Comparison of ENCODE assay signal across 8 cellular contexts in the genomic region with DNA sequence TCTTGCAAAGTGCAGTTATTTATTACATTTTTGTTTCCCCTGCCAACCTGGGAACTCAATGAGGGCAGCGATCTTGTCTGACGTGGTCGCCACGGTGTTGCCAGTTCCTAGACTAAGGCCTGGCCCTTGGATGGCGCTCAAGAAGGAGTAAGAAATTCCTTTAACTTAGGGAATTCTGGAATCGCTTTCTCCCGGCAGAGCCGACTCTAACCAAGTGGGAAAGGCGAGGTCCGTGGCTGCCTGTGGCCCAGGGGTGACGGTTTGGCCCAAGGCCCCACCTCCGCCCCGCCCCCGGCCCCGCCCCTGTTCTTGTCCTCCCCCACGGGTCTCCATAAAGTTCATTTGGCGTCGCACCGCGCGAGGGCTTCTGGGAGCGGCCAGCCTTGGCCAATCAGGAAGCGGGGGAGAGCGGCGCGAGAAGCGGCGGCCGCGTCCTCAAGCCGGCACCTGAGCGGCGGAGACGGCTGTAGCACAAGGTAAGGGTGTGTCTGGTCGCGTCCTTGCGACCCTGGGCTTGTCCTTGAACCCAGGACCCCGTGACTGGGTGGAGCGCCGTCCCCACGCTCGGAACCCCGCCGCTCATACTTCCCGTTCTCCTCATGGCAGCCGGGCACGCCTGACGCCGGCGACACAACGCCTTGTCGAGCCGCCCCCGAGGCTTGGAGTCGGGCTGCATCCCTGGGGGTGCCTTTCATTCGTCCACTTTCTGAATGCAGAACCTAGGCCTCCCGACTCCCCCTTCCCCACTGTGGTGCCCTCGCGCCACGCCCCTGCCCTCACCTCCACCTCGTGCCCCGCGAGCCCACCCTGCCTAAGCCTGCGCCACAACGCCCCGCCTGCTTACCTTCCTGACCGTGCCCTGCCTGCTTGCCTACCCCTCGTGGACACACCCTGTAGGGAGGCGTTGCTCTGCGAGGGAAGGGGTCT. TPM values are rescaled to one million over a fixed set of nuclear protein-coding genes. Genes with fewer than 3 reads are reported as not detected.
DNase-seq lines count a peak whose midpoint lies in the region; TF ChIP-seq lines count a peak whose summit lies in the region.

NUP93 (plus strand) TSS at position 394 of the 927 bp plus-strand sequence. CDS start 18,119 bp downstream, outside the sequence.

- peaks cover 36% of the 10 kb centered on the region for H3K4me1 ChIP-seq in suprapubic skin

- no peak for TF ChIP-seq POLR2A in suprapubic skin (IDR thresholded peaks at IDR 0.05)

- H3K27ac Mint-ChIP-seq in HFFc6: peak within 1 kb of the TSS; percentile 89
- H3K27ac Mint-ChIP-seq in activated naive CD4-positive, alpha-beta T cell treated with anti-CD3 and anti-CD28 coated beads, Interleukin-2, amount 10 ng/mL, durations not matched to agents 7 days and 5 days: peak within 1 kb of the TSS; percentile 68

- H3K27ac ChIP-seq in SK-N-MC: no peak within 1 kb of the TSS
- peak within 1 kb of the TSS; percentile 71 for H3K27ac ChIP-seq in suprapubic skin

- no peaks in the 10 kb centered on the region for H3K36me3 Mint-ChIP-seq in HFFc6 (ENCODE audit: low read depth)
- no peaks in the 10 kb centered on the region for H3K36me3 Mint-ChIP-seq in activated naive CD4-positive, alpha-beta T cell treated with anti-CD3 and anti-CD28 coated beads, Interleukin-2, amount 10 ng/mL, durations not matched to agents 7 days and 5 days

- no peaks in the 10 kb centered on the region for H3K9me3 Mint-ChIP-seq in HFFc6
- H3K9me3 Mint-ChIP-seq in activated naive CD4-positive, alpha-beta T cell treated with anti-CD3 and anti-CD28 coated beads, Interleukin-2, amount 10 ng/mL, durations not matched to agents 7 days and 5 days: no peaks in the 10 kb centered on the region

- peak; percentile 55 for DNase-seq in GM04503 (ENCODE audit: low read depth)
- peak; percentile 85 for DNase-seq in HFFc6
- peak; percentile 29 for DNase-seq in NCI-H1048 (lab: John Stamatoyannopoulos, UW)
- no peak for DNase-seq in SK-N-MC (ENCODE audit: low read depth, low spot score)
- DNase-seq in activated naive CD4-positive, alpha-beta T cell treated with anti-CD3 and anti-CD28 coated beads, Interleukin-2, amount 10 ng/mL, durations not matched to agents 7 days and 5 days: peak; percentile 94
- peak; percentile 91 for DNase-seq in globus pallidus (ENCODE audit: low spot score)
- DNase-seq in occipital lobe (lab: John Stamatoyannopoulos, UW): peak; percentile 91
- peak; percentile 94 to 96 for DNase-seq in suprapubic skin (ENCODE audit: low spot score in 2 of 2)

- peak within 1 kb of the TSS; percentile 76 for H3K4me3 ChIP-seq in SK-N-MC
- peak within 1 kb of the TSS; percentile 67 for H3K4me3 ChIP-seq in suprapubic skin

- CTCF ChIA-PET in activated naive CD4-positive, alpha-beta T cell treated with anti-CD3 and anti-CD28 coated beads, Interleukin-2, amount 10 ng/mL, durations not matched to agents 7 days and 5 days (lab: Charles Lee): interaction anchor here (0.8 kb wide), 2 partner anchors 101 to 292 kb away, joined by 4 to 5 read pairs; no protein-coding TSS in a partner anchor

- no peaks in the 10 kb centered on the region for H3K27me3 ChIP-seq in suprapubic skin

- no peak for TF ChIP-seq EP300 in suprapubic skin (IDR thresholded peaks at IDR 0.05)

- WGBS in suprapubic skin: under 1% methylated on average over 34 of the region's 70 CpGs

- peaks cover 14% of the 10 kb centered on the region for H3K4me1 Mint-ChIP-seq in HFFc6 (ENCODE audit: low read depth)
- H3K4me1 Mint-ChIP-seq in activated naive CD4-positive, alpha-beta T cell treated with anti-CD3 and anti-CD28 coated beads, Interleukin-2, amount 10 ng/mL, durations not matched to agents 7 days and 5 days: peaks cover 13% of the 10 kb centered on the region

- TF ChIP-seq CTCF in HFFc6 (IDR thresholded peaks at IDR 0.05) (no peak), suprapubic skin (IDR thresholded peaks at IDR 0.05) (no peak)

- H3K9me3 ChIP-seq in SK-N-MC (ENCODE audit: low read depth, low read length) (no peaks in the 10 kb centered on the region), suprapubic skin (no peaks in the 10 kb centered on the region)

- H3K36me3 ChIP-seq in SK-N-MC (ENCODE audit: insufficient read depth, low read length): no peaks in the 10 kb centered on the region
- H3K36me3 ChIP-seq in suprapubic skin: no peaks in the 10 kb centered on the region

- no peak within 1 kb of the TSS; the same call in 1 of the 2 replicates for H3K4me3 Mint-ChIP-seq in HFFc6
- no peak within 1 kb of the TSS for H3K4me3 Mint-ChIP-seq in activated naive CD4-positive, alpha-beta T cell treated with anti-CD3 and anti-CD28 coated beads, Interleukin-2, amount 10 ng/mL, durations not matched to agents 7 days and 5 days

- H3K27me3 Mint-ChIP-seq in HFFc6 (ENCODE audit: insufficient read depth): no peaks in the 10 kb centered on the region
- H3K27me3 Mint-ChIP-seq in activated naive CD4-positive, alpha-beta T cell treated with anti-CD3 and anti-CD28 coated beads, Interleukin-2, amount 10 ng/mL, durations not matched to agents 7 days and 5 days: no peaks in the 10 kb centered on the region

- H3K9ac ChIP-seq in SK-N-MC (ENCODE audit: insufficient read length): peak within 1 kb of the TSS; percentile 81

RNA-seq across cellular contexts. Expression of gene NUP93, which starts in this region (rescaled TPM):
- total RNA-seq in HFFc6 (2021; fragmentation: NEBNext Ultra II Directional; extraction: Animal tissue kit (Norgen Biotek cat#: 25700)): 10 to 100 TPM; 58.6 to 84.0 (median 78.8) TPM
- 207 TPM for total RNA-seq in occipital lobe
- 10 to 100 TPM; 27.9 to 56.6 (median 44.1) TPM for total RNA-seq in suprapubic skin
